15 cellular contexts compared by ENCODE assay signal in the genomic region with DNA sequence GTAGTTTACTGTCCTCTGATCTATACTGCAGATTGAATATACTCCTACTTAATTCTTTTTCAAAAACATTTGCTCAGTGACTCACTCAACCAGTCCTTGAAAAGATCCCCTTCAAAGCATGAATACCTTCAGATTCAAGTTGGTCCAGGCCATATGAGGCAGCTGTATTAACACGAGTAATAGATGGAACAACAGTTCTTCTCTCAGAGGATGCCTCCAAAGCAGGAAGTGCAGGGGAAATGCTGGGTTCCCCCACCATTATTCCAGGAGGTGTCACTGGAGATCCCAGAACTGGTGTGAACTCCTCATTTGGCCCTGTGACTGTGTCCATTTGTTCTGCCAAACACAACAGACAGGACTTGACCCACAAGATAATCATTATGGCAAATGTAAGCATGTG. TPM values are rescaled to one million over a fixed set of nuclear protein-coding genes. Genes with fewer than 3 reads are reported as not detected.
DNase-seq lines count a peak whose midpoint lies in the region; TF ChIP-seq lines count a peak whose summit lies in the region.
"Had no signal": no experiment of that assay in that cellular context is flagged by ENCODE, and none has a peak within 500 bp of the region (broad histone marks: within the 10 kb centered on the region; RNA-seq: fewer than 3 reads in every experiment).

No MANE protein-coding gene starts in this region.

- H2AFZ ChIP-seq in mammary epithelial cell (ENCODE audit: low read depth, low read length): peak overlapping the region; percentile 32

- intact Hi-C loops in mammary epithelial cell (cut with micrococcal nuclease) (no loop called here), breast epithelium (cut with DNase I; ENCODE audit: low total_unique reads) (no loop called here), testis (cut with DNase I; ENCODE audit: low total_unique reads) (no loop called here)
- intact Hi-C loops in activated CD4-positive, alpha-beta T cell treated with anti-CD3 and anti-CD28 coated beads, Interleukin-2, amount 10 ng/mL, durations not matched to agents 24 days and 14 days (cut with micrococcal nuclease): no loop called here

- H3K4me3 ChIP-seq in mammary epithelial cell (replicated peaks in 1 of 3; ENCODE audit: insufficient read depth in 1 of 3, low read depth in 2 of 3, low read length in 3 of 3): no peak overlapping the region
- no peak overlapping the region for H3K4me3 ChIP-seq in breast epithelium
- no peak overlapping the region for H3K4me3 ChIP-seq in fibroblast of the aortic adventitia (ENCODE audit: low read depth, low read length)
- no peak overlapping the region for H3K4me3 ChIP-seq in testis

- DNase-seq in mammary epithelial cell: peak; percentile 25
- no peak for DNase-seq in breast epithelium (ENCODE audit: low spot score in 2 of 2)
- peak; percentile 8 for DNase-seq in RPMI7951 (ENCODE audit: low read depth)
- DNase-seq in fibroblast of the aortic adventitia (ENCODE audit: low read depth): peak; percentile 16
- peak; percentile 52 for DNase-seq in testis
- no peak for DNase-seq in activated CD4-positive, alpha-beta T cell treated with anti-CD3 and anti-CD28 coated beads, Interleukin-2, amount 10 ng/mL, durations not matched to agents 24 days and 14 days
- DNase-seq in stimulated activated CD4-positive, alpha-beta T cell treated with anti-CD3 and anti-CD28 coated beads, Interleukin-4, amount 100 ng/mL, for 1 hour: no peak
- DNase-seq in activated T-cell treated with anti-CD3 and anti-CD28 coated beads, Interleukin-2, amount 50 U/mL, for 48 hours: no peak
- DNase-seq: activated CD8-positive, alpha-beta T cell treated with anti-CD3 and anti-CD28 coated beads, Interleukin-2, amount 10 ng/mL, durations not matched to agents 7 days and 5 days; activated naive CD4-positive, alpha-beta T cell treated with Interleukin-2 at 50 U/mL for 16 hours; midbrain; T-helper 2 cell had no signal

- H3K9me3 ChIP-seq in mammary epithelial cell (replicated peaks; ENCODE audit: insufficient read depth, low read length) (no peaks in the 10 kb centered on the region), breast epithelium (no peaks in the 10 kb centered on the region), testis (no peaks in the 10 kb centered on the region)

- TF ChIP-seq CTCF in mammary epithelial cell (conservative IDR thresholded peaks at IDR 0.05 in 1 of 2, IDR thresholded peaks at IDR 0.05 in 1 of 2; ENCODE audit: extremely low read depth in 1 of 2, insufficient read depth in 1 of 2, low read depth in 1 of 2, low read length in 2 of 2): no peak
- TF ChIP-seq CTCF in breast epithelium (IDR thresholded peaks at IDR 0.05): no peak
- peak; percentile 16 for TF ChIP-seq CTCF in fibroblast of the aortic adventitia (IDR thresholded peaks at IDR 0.05; ENCODE audit: insufficient read depth, low read length)
- TF ChIP-seq CTCF in testis (IDR thresholded peaks at IDR 0.05): no peak

- no peak overlapping the region for H3K9ac ChIP-seq in mammary epithelial cell (ENCODE audit: insufficient read depth, low read length)

- H3K4me2 ChIP-seq in mammary epithelial cell (ENCODE audit: insufficient read depth, low read depth, low read length): no peak overlapping the region

- H3K4me1 Mint-ChIP-seq in activated CD4-positive, alpha-beta T cell treated with anti-CD3 and anti-CD28 coated beads, Interleukin-2, amount 10 ng/mL, durations not matched to agents 24 days and 14 days: no peaks in the 10 kb centered on the region
- H3K4me1 Mint-ChIP-seq: central memory CD8-positive, alpha-beta T cell had no signal

- H3K9me3 Mint-ChIP-seq in activated CD4-positive, alpha-beta T cell treated with anti-CD3 and anti-CD28 coated beads, Interleukin-2, amount 10 ng/mL, durations not matched to agents 24 days and 14 days: no peaks in the 10 kb centered on the region
- H3K9me3 Mint-ChIP-seq: central memory CD8-positive, alpha-beta T cell; type B pancreatic cell had no signal

- H3K27me3 ChIP-seq in mammary epithelial cell (ENCODE audit: insufficient read depth, low read length): no peaks in the 10 kb centered on the region
- no peaks in the 10 kb centered on the region for H3K27me3 ChIP-seq in breast epithelium
- no peaks in the 10 kb centered on the region for H3K27me3 ChIP-seq in testis

- no peak overlapping the region for H3K27ac Mint-ChIP-seq in activated CD4-positive, alpha-beta T cell treated with anti-CD3 and anti-CD28 coated beads, Interleukin-2, amount 10 ng/mL, durations not matched to agents 24 days and 14 days
- H3K27ac Mint-ChIP-seq: activated CD8-positive, alpha-beta T cell treated with anti-CD3 and anti-CD28 coated beads, Interleukin-2, amount 10 ng/mL, durations not matched to agents 7 days and 5 days; type B pancreatic cell had no signal

- BruUV-seq in mammary epithelial cell (replicated peaks; lab: Mats Ljungman, UMichigan): no TSS peak

- H3K79me2 ChIP-seq in mammary epithelial cell (ENCODE audit: insufficient read depth, low read length): no peaks in the 10 kb centered on the region

- H3K27ac ChIP-seq in mammary epithelial cell (ENCODE audit: insufficient read depth, low read depth, low read length) (no peak overlapping the region), breast epithelium (no peak overlapping the region), testis (no peak overlapping the region)
- H3K27ac ChIP-seq: epithelial cell of prostate had no signal

- peaks cover 2% of the 10 kb centered on the region for H3K27me3 Mint-ChIP-seq in activated CD4-positive, alpha-beta T cell treated with anti-CD3 and anti-CD28 coated beads, Interleukin-2, amount 10 ng/mL, durations not matched to agents 24 days and 14 days
- H3K27me3 Mint-ChIP-seq: type B pancreatic cell had no signal

- 90% methylated on average over 1 of the region's 1 CpG for WGBS in mammary epithelial cell (ENCODE audit: low coverage, missing lambda C conversion rate)
- WGBS in testis, 2 donors: 44 to 53% methylated on average over 1 of the region's 1 CpG

- in situ Hi-C loops in mammary epithelial cell (cut with MboI; ENCODE audit: low sequenced_read_pairs in 2 of 2): no loop called here

- H3K4me1 ChIP-seq in mammary epithelial cell (ENCODE audit: insufficient read depth, low read length): peaks cover 8% of the 10 kb centered on the region
- no peaks in the 10 kb centered on the region for H3K4me1 ChIP-seq in breast epithelium
- peaks cover 3% of the 10 kb centered on the region for H3K4me1 ChIP-seq in testis

- no peaks in the 10 kb centered on the region for H3K36me3 Mint-ChIP-seq in activated CD4-positive, alpha-beta T cell treated with anti-CD3 and anti-CD28 coated beads, Interleukin-2, amount 10 ng/mL, durations not matched to agents 24 days and 14 days (ENCODE audit: low read depth)
- H3K36me3 Mint-ChIP-seq: type B pancreatic cell had no signal

- no peaks in the 10 kb centered on the region for H4K20me1 ChIP-seq in mammary epithelial cell (ENCODE audit: insufficient read depth, low read length)

- no peaks in the 10 kb centered on the region for H3K36me3 ChIP-seq in mammary epithelial cell (ENCODE audit: insufficient read depth, low read length)
- no peaks in the 10 kb centered on the region for H3K36me3 ChIP-seq in breast epithelium
- H3K36me3 ChIP-seq in testis (ENCODE audit: low read depth, missing control alignments): no peaks in the 10 kb centered on the region

- H3K4me3 Mint-ChIP-seq in activated CD4-positive, alpha-beta T cell treated with anti-CD3 and anti-CD28 coated beads, Interleukin-2, amount 10 ng/mL, durations not matched to agents 24 days and 14 days: no peak overlapping the region
- H3K4me3 Mint-ChIP-seq: activated CD8-positive, alpha-beta T cell treated with anti-CD3 and anti-CD28 coated beads, Interleukin-2, amount 10 ng/mL, durations not matched to agents 7 days and 5 days; central memory CD8-positive, alpha-beta T cell; type B pancreatic cell had no signal

- TF ChIP-seq POLR2A in breast epithelium (IDR thresholded peaks at IDR 0.05) (no peak), testis (IDR thresholded peaks at IDR 0.05) (no peak)

- CTCF ChIA-PET in mammary epithelial cell (lab: Charles Lee; ENCODE audit: low non-redundant PET): no interaction called here

- dilution Hi-C loops in mammary epithelial cell (cut with HindIII; ENCODE audit: low sequenced_read_pairs): no loop called here

RNA-seq across cellular contexts. Expression of gene ARMH4, which starts 20.6 kb away (rescaled TPM):
- total RNA-seq in mammary epithelial cell (1 to 10 TPM; 1.5 to 3.3 TPM), breast epithelium (1 to 10 TPM; 3.9 to 6.4 (median 5.4) TPM), fibroblast of the aortic adventitia (ENCODE audit: low replicate concordance) (4.2 and 13.2 TPM in 2 replicates), testis (10 to 100 TPM; 38.7 to 65.8 TPM)
- polyA plus RNA-seq in mammary epithelial cell (0.46 TPM), testis (ENCODE audit: insufficient read depth, low read depth, low replicate concordance) (13.5 TPM)
- polyA minus RNA-seq in mammary epithelial cell: 13.6 TPM
- total RNA-seq in RPMI7951 (2014; rRNA removed; shearing (Covaris generic)): 1.3 and 1.8 TPM in 2 replicates
- 0.12 TPM in 1 of 2 replicates, not detected in the other for total RNA-seq in activated CD4-positive, alpha-beta T cell treated with anti-CD3 and anti-CD28 coated beads, Interleukin-2, amount 10 ng/mL, durations not matched to agents 24 days and 14 days
- total RNA-seq: activated CD8-positive, alpha-beta T cell treated with anti-CD3 and anti-CD28 coated beads, Interleukin-2, amount 10 ng/mL, durations not matched to agents 7 days and 5 days had no signal

Comparison
In these comparisons a context has a peak if more than half of its experiments do, and no peak if none do; other contexts are left out.
1. DNase-seq: peak in mammary epithelial cell (single experiment), RPMI7951 (single experiment), fibroblast of the aortic adventitia (single experiment) and testis (single experiment); none in breast epithelium (0 of 2), activated CD4-positive, alpha-beta T cell treated with anti-CD3 and anti-CD28 coated beads, Interleukin-2, amount 10 ng/mL, durations not matched to agents 24 days and 14 days (single experiment), stimulated activated CD4-positive, alpha-beta T cell treated with anti-CD3 and anti-CD28 coated beads, Interleukin-4, amount 100 ng/mL, for 1 hour (single experiment) and activated T-cell treated with anti-CD3 and anti-CD28 coated beads, Interleukin-2, amount 50 U/mL, for 48 hours (0 of 2).